18 cellular contexts compared by ENCODE assay signal in genomic region chr7:23520582-23520981, GRCh38. TPM values are rescaled to one million over a fixed set of nuclear protein-coding genes. Genes with fewer than 3 reads are reported as not detected.
A peak's percentile ranks its signal among the peaks of the same experiment; 100 is the strongest.
DNase-seq lines count a peak whose midpoint lies in the region; FAIRE-seq and TF ChIP-seq lines count a peak whose summit lies in the region.
"Had no signal": no experiment of that assay in that cellular context is flagged by ENCODE, and none has a peak within 500 bp of the region (broad histone marks: within the 10 kb centered on the region; RNA-seq: fewer than 3 reads in every experiment).

No MANE protein-coding gene starts in this region.

- H3K9me3 ChIP-seq in A673 (ENCODE audit: low read depth, low read length, poor library complexity, severe bottlenecking) (no peaks in the 10 kb centered on the region), NT2/D1 (ENCODE audit: insufficient read depth, low read length) (no peaks in the 10 kb centered on the region), H1 (ENCODE audit: insufficient read depth in 2 of 2, low read depth in 1 of 2, low read length in 1 of 2) (no peaks in the 10 kb centered on the region)
- H3K9me3 ChIP-seq: gastrocnemius medialis, suprapubic skin had no signal

- intact Hi-C loops in A673 (cut with micrococcal nuclease; ENCODE audit: unreplicated experiment) (loop anchor here (2.0 to 5.0 kb wide), 2 partner anchors 90 to 163 kb away; no protein-coding TSS in a partner anchor), Calu3 (cut with micrococcal nuclease; ENCODE audit: unreplicated experiment) (no loop called here)

- H3K79me1 ChIP-seq in H1 (ENCODE audit: low read depth, low read length) = no peaks in the 10 kb centered on the region; the same call in 1 of the 2 replicates

- H3K27ac Mint-ChIP-seq in Calu3 (ENCODE audit: unreplicated experiment) = no peak overlapping the region
- H3K27ac Mint-ChIP-seq: CD8-positive, alpha-beta memory T cell; immature natural killer cell had no signal

- no peak overlapping the region for H3K18ac ChIP-seq in H1 (ENCODE audit: extremely low read depth, low read length)

- peaks cover 39% of the 10 kb centered on the region for H3K4me1 Mint-ChIP-seq in Calu3 (ENCODE audit: low read depth, unreplicated experiment)

- H2AFZ ChIP-seq in H1 (ENCODE audit: low read length) = no peak overlapping the region

- H3K4me3 ChIP-seq in A673 (ENCODE audit: low read depth, low read length, poor library complexity, severe bottlenecking) (no peak overlapping the region), NT2/D1 (ENCODE audit: insufficient read length, low read depth) (no peak overlapping the region), H1 (ENCODE audit: extremely low read depth in 1 of 4, insufficient read depth in 2 of 4, low read depth in 3 of 4, low read length in 4 of 4) (no peak overlapping the region)
- H3K4me3 ChIP-seq: dorsolateral prefrontal cortex, gastrocnemius medialis, skin epidermis, suprapubic skin had no signal

- peaks cover 20 to 30% of the 10 kb centered on the region in 2 experiments for H4K20me1 ChIP-seq in H1 (replicated peaks in 1 of 2; ENCODE audit: control insufficient read depth in 1 of 2, insufficient read depth in 2 of 2, low read length in 2 of 2)

- H2BK20ac ChIP-seq in H1 (ENCODE audit: low read length) = no peak overlapping the region

- no peaks in the 10 kb centered on the region; the same call in 1 of the 2 replicates for H3K23me2 ChIP-seq in H1 (ENCODE audit: low read depth, low read length)

- no peak overlapping the region for H4K91ac ChIP-seq in H1 (replicated peaks; ENCODE audit: insufficient read length, low read length)

- no peak for TF ChIP-seq POLR2A in H1 (IDR thresholded peaks at IDR 0.05; ENCODE audit: control extremely low read depth in 1 of 2, low read depth in 2 of 2, low read length in 2 of 2)

- H3K27ac ChIP-seq in A673 (ENCODE audit: low read depth, low read length, poor library complexity, severe bottlenecking) (no peak overlapping the region), H1 (ENCODE audit: low read depth, low read length) (no peak overlapping the region)
- H3K27ac ChIP-seq: dorsolateral prefrontal cortex, gastrocnemius medialis, skin epidermis, suprapubic skin had no signal

- no peak overlapping the region for H3K4me2 ChIP-seq in H1 (ENCODE audit: insufficient read depth in 1 of 2, low read depth in 2 of 2, low read length in 2 of 2)

- H4K8ac ChIP-seq in H1 (ENCODE audit: extremely low read depth, insufficient read depth, low read length) = no peak overlapping the region

- H2BK15ac ChIP-seq in H1 (ENCODE audit: low read length) = no peak overlapping the region

- H3K36me3 ChIP-seq in A673 (ENCODE audit: insufficient read depth, low read length, poor library complexity, severe bottlenecking) = peaks cover 61% of the 10 kb centered on the region
- peaks cover 68% of the 10 kb centered on the region for H3K36me3 ChIP-seq in NT2/D1 (ENCODE audit: insufficient read depth, insufficient read length, low read length)
- H3K36me3 ChIP-seq in H1 (ENCODE audit: control insufficient read depth in 2 of 4, insufficient read depth in 4 of 4, low read length in 3 of 4) = peaks cover 28 to 64% (median 50%) of the 10 kb centered on the region in 4 experiments

- TF ChIP-seq RAD21 in H1 (IDR thresholded peaks at IDR 0.05 in 1 of 2, conservative IDR thresholded peaks at IDR 0.05 in 1 of 2; ENCODE audit: low read depth in 2 of 2, low read length in 2 of 2) = peak; percentile 40 to 41; a peak in 3 of 4 replicates

- 84% methylated on average over 7 of the region's 7 CpGs; no CpG with 5 or more reads in 1 of the 2 experiments for WGBS in H1 (ENCODE audit: extremely low coverage in 1 of 2, insufficient coverage in 1 of 2, insufficient read length in 1 of 2, insufficient replicate concordance in 2 of 2, low coverage in 1 of 2, low lambda C conversion rate in 2 of 2, missing lambda C conversion rate in 1 of 2), 2 experiments

- CTCF ChIA-PET in A673 (lab: Charles Lee) (interaction anchor here (0.6 to 0.8 kb wide), 6 partner anchors 91 to 713 kb away, joined by 3 to 8 read pairs (median 4); no protein-coding TSS in a partner anchor), Calu3 (lab: Charles Lee) (interaction anchor here (0.6 to 0.7 kb wide), 4 partner anchors 11 to 237 kb away, joined by 3 to 5 read pairs (median 4); no protein-coding TSS in a partner anchor), H1 (lab: Charles Lee; ENCODE audit: partially characterized antibody) (interaction anchor here (0.6 to 1.7 kb wide), 20 partner anchors 9 to 1177 kb away, joined by 3 to 5 read pairs (median 4); no protein-coding TSS in a partner anchor)

- no peak for FAIRE-seq in H1 (lab: Jason Lieb, UNC)
- FAIRE-seq: TTC549 had no signal

- no peak overlapping the region for H2BK5ac ChIP-seq in H1 (ENCODE audit: low read depth, low read length)

- no peak overlapping the region for H3K23ac ChIP-seq in H1 (ENCODE audit: insufficient read length)

- no TSS peak for BruUV-seq in A673 (replicated peaks; lab: Mats Ljungman, UMichigan)
- no TSS peak for BruUV-seq in Calu3 (replicated peaks; lab: Mats Ljungman, UMichigan)

- no peak for TF ChIP-seq EP300 in H1 (IDR thresholded peaks at IDR 0.05; ENCODE audit: borderline replicate concordance in 1 of 2, low read depth in 2 of 2, low read length in 2 of 2)

- no peaks in the 10 kb centered on the region for H3K27me3 Mint-ChIP-seq in Calu3 (ENCODE audit: unreplicated experiment)
- H3K27me3 Mint-ChIP-seq: CD8-positive, alpha-beta memory T cell had no signal

- peak; percentile 48 for TF ChIP-seq CTCF in A673 (conservative IDR thresholded peaks at IDR 0.05; ENCODE audit: low read depth, low read length)
- TF ChIP-seq CTCF in Calu3 (IDR thresholded peaks at IDR 0.05; ENCODE audit: unreplicated experiment) = no peak
- TF ChIP-seq CTCF in H1 (IDR thresholded peaks at IDR 0.05; ENCODE audit: control extremely low read depth in 1 of 3, insufficient read depth in 1 of 3, low read depth in 1 of 3, low read length in 3 of 3) = peak in 2 of 3 experiments; percentile 24 to 25; a peak in 2 of 4 replicates

- H3K9ac ChIP-seq in NT2/D1 (ENCODE audit: insufficient read length, low read depth) (no peak overlapping the region), H1 (replicated peaks in 1 of 4; ENCODE audit: extremely low read depth in 1 of 4, low read depth in 3 of 4, low read length in 3 of 4) (no peak overlapping the region)

- H3K79me2 ChIP-seq in H1 (ENCODE audit: control insufficient read depth in 1 of 2, insufficient read depth in 2 of 2, low read length in 2 of 2) = peaks cover 37 to 98% of the 10 kb centered on the region in 2 experiments

- H3K14ac ChIP-seq in H1 (ENCODE audit: insufficient read length) = no peak overlapping the region

- no peak overlapping the region for H3K4me3 Mint-ChIP-seq in Calu3 (ENCODE audit: low read depth, unreplicated experiment)
- H3K4me3 Mint-ChIP-seq: CD8-positive, alpha-beta memory T cell; immature natural killer cell had no signal

- no peak overlapping the region for H2BK12ac ChIP-seq in H1 (ENCODE audit: low read depth, low read length)

- H3K9me3 Mint-ChIP-seq in Calu3 (ENCODE audit: low read depth, unreplicated experiment) = no peaks in the 10 kb centered on the region
- H3K9me3 Mint-ChIP-seq: immature natural killer cell had no signal

- peaks cover 80% of the 10 kb centered on the region for H3K36me3 Mint-ChIP-seq in Calu3 (ENCODE audit: insufficient read depth, unreplicated experiment)

- no peak overlapping the region for H4K5ac ChIP-seq in H1 (ENCODE audit: insufficient read length, low read depth, low read length)

- no peaks in the 10 kb centered on the region for H3K27me3 ChIP-seq in A673 (replicated peaks; ENCODE audit: insufficient read depth, low read depth, low read length, poor library complexity)
- no peaks in the 10 kb centered on the region for H3K27me3 ChIP-seq in NT2/D1 (ENCODE audit: insufficient read depth, insufficient read length)
- no peaks in the 10 kb centered on the region for H3K27me3 ChIP-seq in H1 (replicated peaks in 1 of 4; ENCODE audit: control insufficient read depth in 3 of 4, extremely low read depth in 1 of 4, insufficient read depth in 3 of 4, low read length in 3 of 4)
- H3K27me3 ChIP-seq: dorsolateral prefrontal cortex, gastrocnemius medialis, suprapubic skin had no signal

- H3K56ac ChIP-seq in H1 (replicated peaks; ENCODE audit: insufficient read length, low read depth, low read length) = no peak overlapping the region

- no peak for DNase-seq in A673 (ENCODE audit: low spot score)
- DNase-seq in Calu3 = peak; percentile 30
- DNase-seq in NT2/D1 (ENCODE audit: low read depth, low spot score) = peak; percentile 23
- peak in 1 of 2 experiments; percentile 53 for DNase-seq in H1 (ENCODE audit: low read depth in 1 of 2, low spot score in 2 of 2)
- no peak for DNase-seq in DMS153 (lab: John Stamatoyannopoulos, UW)
- no peak for DNase-seq in NCI-H2196 treated with DMSO at 0.1 percent for 48 hours (lab: John Stamatoyannopoulos, UW; ENCODE audit: unreplicated experiment)
- DNase-seq in DMS114 treated with DMSO at 0.1 percent for 48 hours (lab: John Stamatoyannopoulos, UW; ENCODE audit: unreplicated experiment) = no peak
- DNase-seq in kidney tubule cell (ENCODE audit: low spot score) = no peak
- DNase-seq: CD8-positive, alpha-beta memory T cell; dorsolateral prefrontal cortex; gastrocnemius medialis; immature natural killer cell; NCI-H1105; NCI-H510A treated with DMSO at 0.1 percent for 48 hours; SHP77 had no signal

- H2BK120ac ChIP-seq in H1 (replicated peaks; ENCODE audit: low read depth, low read length) = no peak overlapping the region

- no peak overlapping the region for H2AK5ac ChIP-seq in H1 (ENCODE audit: low read depth, low read length)

- POLR2A ChIA-PET in A673 (lab: Charles Lee; ENCODE audit: low non-redundant PET) (no interaction called here), H1 (lab: Charles Lee; ENCODE audit: partially characterized antibody) (interaction anchor here (0.6 to 2.2 kb wide), 7 partner anchors 8 to 170 kb away, joined by 3 to 9 read pairs (median 5); no protein-coding TSS in a partner anchor)

- H3K4me1 ChIP-seq in A673 (ENCODE audit: insufficient read depth, low read length, poor library complexity, severe bottlenecking) (peaks cover 17% of the 10 kb centered on the region), NT2/D1 (ENCODE audit: insufficient read depth, insufficient read length) (no peaks in the 10 kb centered on the region), H1 (replicated peaks in 1 of 4; ENCODE audit: control insufficient read depth in 3 of 4, insufficient read depth in 4 of 4, low read length in 3 of 4) (peaks cover 0 to 2% (median 0%) of the 10 kb centered on the region in 4 experiments; a peak in 1 of 7 replicates)

- no peak overlapping the region for H3K4ac ChIP-seq in H1 (replicated peaks; ENCODE audit: insufficient read length, low read depth, low read length)

RNA-seq across cellular contexts. Expression of gene TRA2A, which starts 11.2 kb away (rescaled TPM):
- 114 and 116 TPM in 2 replicates for total RNA-seq in A673 (2021)
- total RNA-seq in Calu3 (2022) = 136 and 143 TPM in 2 replicates
- 122 and 125 TPM in 2 replicates for total RNA-seq in H1 (2021; fragmentation: NEBNext Ultra II Directional; extraction: Animal tissue kit (Norgen Biotek cat#: 25700))
- 54.4 and 116 TPM in 2 replicates for polyA plus RNA-seq in H1 (2011; rRNA removed)
- 69.8 TPM for polyA plus RNA-seq in H1 (2011; cell fraction: cytosol; rRNA removed)
- polyA plus RNA-seq in H1 (2011; cell fraction: nucleus; rRNA removed) = 38.2 TPM
- 80.3 to 93.1 TPM (median 84.8 TPM) in 4 replicates for polyA plus RNA-seq in H1 (2012, experiment 1 of 2)
- polyA plus RNA-seq in H1 (2012, experiment 2 of 2) = 11.4 TPM
- 75.1 TPM for polyA plus RNA-seq in H1 (2013, experiment 1 of 2)
- polyA plus RNA-seq in H1 (2013, experiment 2 of 2) = 77.3 TPM
- polyA minus RNA-seq in H1 (2011; rRNA and poly(A)+ RNA removed) = 77.5 and 105 TPM in 2 replicates
- polyA minus RNA-seq in H1 (2011; cell fraction: cytosol; rRNA and poly(A)+ RNA removed) = 84.0 TPM
- 87.1 TPM for polyA minus RNA-seq in H1 (2011; cell fraction: nucleus; rRNA and poly(A)+ RNA removed)

RNA-seq across cellular contexts. Expression of gene IGF2BP3, which starts 50.3 kb away (rescaled TPM):
- total RNA-seq in A673 (2021) = 75.3 and 85.4 TPM in 2 replicates
- 111 and 114 TPM in 2 replicates for total RNA-seq in Calu3 (2022)
- total RNA-seq in H1 (2021; fragmentation: NEBNext Ultra II Directional; extraction: Animal tissue kit (Norgen Biotek cat#: 25700)) = 190 and 193 TPM in 2 replicates
- polyA plus RNA-seq in H1 (2011; rRNA removed) = 66.3 and 94.6 TPM in 2 replicates
- polyA plus RNA-seq in H1 (2011; cell fraction: cytosol; rRNA removed) = 104 TPM
- polyA plus RNA-seq in H1 (2011; cell fraction: nucleus; rRNA removed) = 157 TPM
- 85.0 to 196 TPM (median 117 TPM) in 4 replicates for polyA plus RNA-seq in H1 (2012, experiment 1 of 2)
- polyA plus RNA-seq in H1 (2012, experiment 2 of 2) = 5.9 TPM
- 133 TPM for polyA plus RNA-seq in H1 (2013, experiment 1 of 2)
- 122 TPM for polyA plus RNA-seq in H1 (2013, experiment 2 of 2)
- 185 and 189 TPM in 2 replicates for polyA minus RNA-seq in H1 (2011; rRNA and poly(A)+ RNA removed)
- polyA minus RNA-seq in H1 (2011; cell fraction: cytosol; rRNA and poly(A)+ RNA removed) = 145 TPM
- 247 TPM for polyA minus RNA-seq in H1 (2011; cell fraction: nucleus; rRNA and poly(A)+ RNA removed)

Comparison
In these comparisons a context has a peak if more than half of its experiments do, and no peak if none do; other contexts are left out.
1. DNase-seq: peak in Calu3 (single experiment) and NT2/D1 (single experiment); none in A673 (single experiment), DMS153 (single experiment), NCI-H2196 treated with DMSO at 0.1 percent for 48 hours (single experiment), DMS114 treated with DMSO at 0.1 percent for 48 hours (single experiment) and kidney tubule cell (single experiment).